Comparison of ENCODE assay signal across 1 cellular context in the genomic region with DNA sequence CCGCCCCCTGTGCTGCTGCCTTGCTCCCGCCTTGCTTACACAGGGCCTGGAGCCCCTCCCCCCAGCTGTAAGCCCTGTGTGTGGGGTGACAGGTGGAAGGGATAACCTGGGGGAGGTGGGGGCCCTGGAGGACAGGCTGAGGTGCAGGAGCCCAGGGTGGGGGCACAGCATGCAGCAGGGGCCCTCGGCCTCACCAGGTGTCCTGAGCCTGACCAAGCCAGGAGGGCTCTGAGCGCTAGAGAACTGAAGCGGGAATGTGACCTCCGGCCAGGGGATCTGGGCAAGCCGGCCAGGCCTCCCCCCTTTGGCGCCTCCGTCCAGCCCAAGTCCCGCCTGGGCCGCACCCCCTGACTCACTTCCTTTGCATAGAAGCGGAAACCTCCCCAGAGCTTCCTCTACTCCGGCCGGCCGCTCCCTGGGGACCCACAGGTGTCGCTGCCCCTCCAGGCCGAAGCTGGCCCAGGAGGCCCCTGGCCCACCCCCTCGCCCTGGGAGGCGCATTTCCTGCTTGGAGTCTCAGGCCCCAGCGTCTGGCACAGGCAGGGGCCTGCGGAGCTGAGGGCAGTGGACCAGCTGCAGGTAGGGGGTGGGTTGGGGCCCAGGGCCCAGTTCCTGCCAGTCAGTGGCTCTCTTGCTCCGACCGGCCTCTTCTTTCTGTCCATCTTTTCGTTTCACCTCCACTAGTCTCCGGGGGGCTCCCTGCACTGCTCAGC.
TF ChIP-seq lines count a peak whose summit lies in the region.

A gene (plus strand): TSS at position 398 of the 713 bp plus-strand sequence. CDS start 964 bp downstream, outside the sequence.

TF ChIP-seq in GM23338, 12 proteins besides CTCF, POLR2A, EP300 and RAD21 (continued from another document):
- TF ChIP-seq, protein P1, sequence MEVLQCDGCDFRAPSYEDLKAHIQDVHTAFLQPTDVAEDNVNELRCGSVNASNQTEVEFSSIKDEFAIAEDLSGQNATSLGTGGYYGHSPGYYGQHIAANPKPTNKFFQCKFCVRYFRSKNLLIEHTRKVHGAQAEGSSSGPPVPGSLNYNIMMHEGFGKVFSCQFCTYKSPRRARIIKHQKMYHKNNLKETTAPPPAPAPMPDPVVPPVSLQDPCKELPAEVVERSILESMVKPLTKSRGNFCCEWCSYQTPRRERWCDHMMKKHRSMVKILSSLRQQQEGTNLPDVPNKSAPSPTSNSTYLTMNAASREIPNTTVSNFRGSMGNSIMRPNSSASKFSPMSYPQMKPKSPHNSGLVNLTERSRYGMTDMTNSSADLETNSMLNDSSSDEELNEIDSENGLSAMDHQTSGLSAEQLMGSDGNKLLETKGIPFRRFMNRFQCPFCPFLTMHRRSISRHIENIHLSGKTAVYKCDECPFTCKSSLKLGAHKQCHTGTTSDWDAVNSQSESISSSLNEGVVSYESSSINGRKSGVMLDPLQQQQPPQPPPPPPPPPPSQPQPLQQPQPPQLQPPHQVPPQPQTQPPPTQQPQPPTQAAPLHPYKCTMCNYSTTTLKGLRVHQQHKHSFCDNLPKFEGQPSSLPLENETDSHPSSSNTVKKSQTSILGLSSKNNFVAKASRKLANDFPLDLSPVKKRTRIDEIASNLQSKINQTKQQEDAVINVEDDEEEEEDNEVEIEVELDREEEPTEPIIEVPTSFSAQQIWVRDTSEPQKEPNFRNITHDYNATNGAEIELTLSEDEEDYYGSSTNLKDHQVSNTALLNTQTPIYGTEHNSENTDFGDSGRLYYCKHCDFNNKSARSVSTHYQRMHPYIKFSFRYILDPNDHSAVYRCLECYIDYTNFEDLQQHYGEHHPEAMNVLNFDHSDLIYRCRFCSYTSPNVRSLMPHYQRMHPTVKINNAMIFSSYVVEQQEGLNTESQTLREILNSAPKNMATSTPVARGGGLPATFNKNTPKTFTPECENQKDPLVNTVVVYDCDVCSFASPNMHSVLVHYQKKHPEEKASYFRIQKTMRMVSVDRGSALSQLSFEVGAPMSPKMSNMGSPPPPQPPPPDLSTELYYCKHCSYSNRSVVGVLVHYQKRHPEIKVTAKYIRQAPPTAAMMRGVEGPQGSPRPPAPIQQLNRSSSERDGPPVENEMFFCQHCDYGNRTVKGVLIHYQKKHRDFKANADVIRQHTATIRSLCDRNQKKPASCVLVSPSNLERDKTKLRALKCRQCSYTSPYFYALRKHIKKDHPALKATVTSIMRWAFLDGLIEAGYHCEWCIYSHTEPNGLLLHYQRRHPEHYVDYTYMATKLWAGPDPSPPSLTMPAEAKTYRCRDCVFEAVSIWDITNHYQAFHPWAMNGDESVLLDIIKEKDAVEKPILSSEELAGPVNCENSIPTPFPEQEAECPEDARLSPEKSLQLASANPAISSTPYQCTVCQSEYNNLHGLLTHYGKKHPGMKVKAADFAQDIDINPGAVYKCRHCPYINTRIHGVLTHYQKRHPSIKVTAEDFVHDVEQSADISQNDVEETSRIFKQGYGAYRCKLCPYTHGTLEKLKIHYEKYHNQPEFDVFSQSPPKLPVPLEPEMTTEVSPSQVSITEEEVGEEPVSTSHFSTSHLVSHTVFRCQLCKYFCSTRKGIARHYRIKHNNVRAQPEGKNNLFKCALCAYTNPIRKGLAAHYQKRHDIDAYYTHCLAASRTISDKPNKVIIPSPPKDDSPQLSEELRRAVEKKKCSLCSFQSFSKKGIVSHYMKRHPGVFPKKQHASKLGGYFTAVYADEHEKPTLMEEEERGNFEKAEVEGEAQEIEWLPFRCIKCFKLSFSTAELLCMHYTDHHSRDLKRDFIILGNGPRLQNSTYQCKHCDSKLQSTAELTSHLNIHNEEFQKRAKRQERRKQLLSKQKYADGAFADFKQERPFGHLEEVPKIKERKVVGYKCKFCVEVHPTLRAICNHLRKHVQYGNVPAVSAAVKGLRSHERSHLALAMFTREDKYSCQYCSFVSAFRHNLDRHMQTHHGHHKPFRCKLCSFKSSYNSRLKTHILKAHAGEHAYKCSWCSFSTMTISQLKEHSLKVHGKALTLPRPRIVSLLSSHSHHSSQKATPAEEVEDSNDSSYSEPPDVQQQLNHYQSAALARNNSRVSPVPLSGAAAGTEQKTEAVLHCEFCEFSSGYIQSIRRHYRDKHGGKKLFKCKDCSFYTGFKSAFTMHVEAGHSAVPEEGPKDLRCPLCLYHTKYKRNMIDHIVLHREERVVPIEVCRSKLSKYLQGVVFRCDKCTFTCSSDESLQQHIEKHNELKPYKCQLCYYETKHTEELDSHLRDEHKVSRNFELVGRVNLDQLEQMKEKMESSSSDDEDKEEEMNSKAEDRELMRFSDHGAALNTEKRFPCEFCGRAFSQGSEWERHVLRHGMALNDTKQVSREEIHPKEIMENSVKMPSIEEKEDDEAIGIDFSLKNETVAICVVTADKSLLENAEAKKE (CRISPR knock-in tag; IDR thresholded peaks at IDR 0.05), result no peak
- TF ChIP-seq POLR2AphosphoS5 (IDR thresholded peaks at IDR 0.05; ENCODE audit: low read depth) (peak; percentile 62), ZNF114 (CRISPR knock-in tag; IDR thresholded peaks at IDR 0.05) (no peak)
